ENCODE assay signal across 8 cellular contexts in the genomic region with DNA sequence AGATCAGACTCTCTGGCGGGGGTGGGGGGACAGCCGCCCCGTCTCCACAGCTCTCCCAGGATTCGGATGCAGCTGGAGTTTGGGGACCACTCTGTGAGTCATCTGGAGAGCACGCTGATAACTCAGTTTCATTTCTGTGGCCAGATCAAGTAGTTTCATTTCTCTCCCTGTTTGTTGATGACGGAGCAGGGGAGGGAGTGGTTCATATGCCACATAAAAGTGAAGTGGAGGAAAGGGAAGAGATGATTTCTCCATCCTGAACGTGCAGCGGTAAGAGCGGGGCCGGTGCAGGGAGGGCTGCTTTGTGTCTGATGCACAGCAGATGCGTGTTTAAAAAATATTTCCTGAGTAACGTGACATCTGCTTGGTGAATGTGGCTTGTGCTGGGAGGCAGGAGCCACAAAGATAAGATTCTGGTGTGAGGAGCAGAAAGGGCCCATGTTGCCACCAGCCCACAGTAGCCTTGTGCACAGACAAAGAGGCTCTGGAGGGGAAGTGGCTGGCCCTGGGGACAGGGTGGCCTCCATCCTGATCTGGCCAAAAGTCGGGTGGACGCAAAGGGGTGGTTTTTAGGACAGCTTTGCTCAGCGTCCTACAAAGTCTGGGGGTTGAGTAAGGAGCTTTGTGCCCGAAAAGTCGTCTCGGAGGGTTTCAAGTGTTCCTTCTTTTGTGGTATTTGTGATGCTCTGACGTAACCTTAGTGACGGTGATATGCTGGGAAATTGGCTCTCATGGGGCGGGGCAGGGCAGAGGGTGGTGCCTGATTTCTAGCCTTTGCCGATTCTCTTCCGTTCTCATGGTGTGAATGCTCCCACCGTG. TPM values are rescaled to one million over a fixed set of nuclear protein-coding genes. Genes with fewer than 3 reads are reported as not detected.
DNase-seq lines count a peak whose midpoint lies in the region; ATAC-seq and TF ChIP-seq lines count a peak whose summit lies in the region.

A gene with protein sequence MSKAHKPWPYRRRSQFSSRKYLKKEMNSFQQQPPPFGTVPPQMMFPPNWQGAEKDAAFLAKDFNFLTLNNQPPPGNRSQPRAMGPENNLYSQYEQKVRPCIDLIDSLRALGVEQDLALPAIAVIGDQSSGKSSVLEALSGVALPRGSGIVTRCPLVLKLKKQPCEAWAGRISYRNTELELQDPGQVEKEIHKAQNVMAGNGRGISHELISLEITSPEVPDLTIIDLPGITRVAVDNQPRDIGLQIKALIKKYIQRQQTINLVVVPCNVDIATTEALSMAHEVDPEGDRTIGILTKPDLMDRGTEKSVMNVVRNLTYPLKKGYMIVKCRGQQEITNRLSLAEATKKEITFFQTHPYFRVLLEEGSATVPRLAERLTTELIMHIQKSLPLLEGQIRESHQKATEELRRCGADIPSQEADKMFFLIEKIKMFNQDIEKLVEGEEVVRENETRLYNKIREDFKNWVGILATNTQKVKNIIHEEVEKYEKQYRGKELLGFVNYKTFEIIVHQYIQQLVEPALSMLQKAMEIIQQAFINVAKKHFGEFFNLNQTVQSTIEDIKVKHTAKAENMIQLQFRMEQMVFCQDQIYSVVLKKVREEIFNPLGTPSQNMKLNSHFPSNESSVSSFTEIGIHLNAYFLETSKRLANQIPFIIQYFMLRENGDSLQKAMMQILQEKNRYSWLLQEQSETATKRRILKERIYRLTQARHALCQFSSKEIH (plus strand): TSS at position 242 of the 819 bp plus-strand sequence. CDS start 14,880 bp downstream, outside the sequence.

- peaks cover 36% of the 10 kb centered on the region for H3K36me3 Mint-ChIP-seq in activated CD8-positive, alpha-beta T cell treated with anti-CD3 and anti-CD28 coated beads, Interleukin-2, amount 10 ng/mL, durations not matched to agents 7 days and 5 days (ENCODE audit: low read depth)
- no peaks in the 10 kb centered on the region for H3K36me3 Mint-ChIP-seq in osteocyte (ENCODE audit: unreplicated experiment)

- H3K9me3 ChIP-seq in Loucy (ENCODE audit: insufficient read depth, low read depth, low read length): no peaks in the 10 kb centered on the region
- no peaks in the 10 kb centered on the region for H3K9me3 ChIP-seq in esophagus (ENCODE audit: control insufficient read depth in 2 of 2, insufficient read depth in 1 of 2, low read depth in 1 of 2, low read length in 1 of 2)
- H3K9me3 ChIP-seq in tibial artery: no peaks in the 10 kb centered on the region
- H3K9me3 ChIP-seq in A673 (ENCODE audit: low read depth, low read length, poor library complexity, severe bottlenecking): no peaks in the 10 kb centered on the region

- WGBS in esophagus, 2 donors: 30 to 36% methylated on average over 24 of the region's 24 CpGs

- intact Hi-C loops in tibial artery (cut with DNase I; ENCODE audit: low total_unique reads): no loop called here
- intact Hi-C loops in A673 (cut with micrococcal nuclease; ENCODE audit: unreplicated experiment): no loop called here

- no peaks in the 10 kb centered on the region for H3K9me2 ChIP-seq in Loucy (replicated peaks; ENCODE audit: low read depth, low read length)

- peak within 1 kb of the TSS; percentile 78 to 92 for H3K27ac ChIP-seq in esophagus (ENCODE audit: low read depth in 2 of 2, low read length in 1 of 2)
- H3K27ac ChIP-seq in tibial artery: peak within 1 kb of the TSS; percentile 40 to 51
- no peak within 1 kb of the TSS for H3K27ac ChIP-seq in A673 (ENCODE audit: low read depth, low read length, poor library complexity, severe bottlenecking)

- no peaks in the 10 kb centered on the region for H4K20me1 ChIP-seq in Loucy (ENCODE audit: insufficient read depth, low read length, poor library complexity, severe bottlenecking)

- peaks cover 34% of the 10 kb centered on the region for H3K4me1 ChIP-seq in Loucy (ENCODE audit: insufficient read depth, low read length, poor library complexity, severe bottlenecking)
- H3K4me1 ChIP-seq in esophagus (ENCODE audit: control insufficient read depth in 2 of 2, insufficient read depth in 2 of 2, low read length in 1 of 2): peaks cover 5 to 21% of the 10 kb centered on the region in 2 donors
- peaks cover 0 to 11% (median 0%) of the 10 kb centered on the region in 4 donors for H3K4me1 ChIP-seq in tibial artery
- H3K4me1 ChIP-seq in A673 (ENCODE audit: insufficient read depth, low read length, poor library complexity, severe bottlenecking): no peaks in the 10 kb centered on the region

- no peaks in the 10 kb centered on the region for H3K36me3 ChIP-seq in Loucy (ENCODE audit: insufficient read depth, low read length)
- H3K36me3 ChIP-seq in esophagus (ENCODE audit: control insufficient read depth in 2 of 2, insufficient read depth in 2 of 2, low read length in 1 of 2): no peaks in the 10 kb centered on the region
- H3K36me3 ChIP-seq in tibial artery: no peaks in the 10 kb centered on the region
- no peaks in the 10 kb centered on the region for H3K36me3 ChIP-seq in A673 (ENCODE audit: insufficient read depth, low read length, poor library complexity, severe bottlenecking)

- CTCF ChIA-PET in activated CD8-positive, alpha-beta T cell treated with anti-CD3 and anti-CD28 coated beads, Interleukin-2, amount 10 ng/mL, durations not matched to agents 7 days and 5 days (lab: Charles Lee): interaction anchor here (0.6 to 3.3 kb wide), 6 partner anchors 49 to 78 kb away, joined by 3 to 19 read pairs (median 3); no protein-coding TSS in a partner anchor
- CTCF ChIA-PET in A673 (lab: Charles Lee): no interaction called here

- H2AFZ ChIP-seq in Loucy (ENCODE audit: low read length): peak within 1 kb of the TSS; percentile 85

- peaks cover 18% of the 10 kb centered on the region; the same call in 1 of the 2 replicates for H3K79me2 ChIP-seq in Loucy (ENCODE audit: insufficient read depth, low read length)

- no TSS peak for BruUV-seq in A673 (replicated peaks; lab: Mats Ljungman, UMichigan)

- POLR2A ChIA-PET in activated CD8-positive, alpha-beta T cell treated with anti-CD3 and anti-CD28 coated beads, Interleukin-2, amount 10 ng/mL, durations not matched to agents 7 days and 5 days (lab: Charles Lee): interaction anchor here (0.6 to 8.8 kb wide), 12 partner anchors 9 to 871 kb away, joined by 3 to 178 read pairs (median 4); a partner anchor contains a TSS
- POLR2A ChIA-PET in A673 (lab: Charles Lee; ENCODE audit: low non-redundant PET): no interaction called here

- no peaks in the 10 kb centered on the region for H3K27me3 Mint-ChIP-seq in activated CD8-positive, alpha-beta T cell treated with anti-CD3 and anti-CD28 coated beads, Interleukin-2, amount 10 ng/mL, durations not matched to agents 7 days and 5 days (ENCODE audit: low read depth)
- H3K27me3 Mint-ChIP-seq in osteocyte (ENCODE audit: unreplicated experiment): peaks cover 9% of the 10 kb centered on the region

- peaks cover 76% of the 10 kb centered on the region for H3K4me1 Mint-ChIP-seq in activated CD8-positive, alpha-beta T cell treated with anti-CD3 and anti-CD28 coated beads, Interleukin-2, amount 10 ng/mL, durations not matched to agents 7 days and 5 days (ENCODE audit: low read depth)
- H3K4me1 Mint-ChIP-seq in osteocyte (ENCODE audit: unreplicated experiment): no peaks in the 10 kb centered on the region

- H3K9ac ChIP-seq in Loucy (ENCODE audit: low read depth, low read length, poor library complexity, severe bottlenecking): peak within 1 kb of the TSS; percentile 76

- H3K4me3 ChIP-seq in Loucy (ENCODE audit: low read length, poor library complexity, severe bottlenecking) (peak within 1 kb of the TSS; percentile 83), esophagus (ENCODE audit: low read depth in 1 of 2, low read length in 2 of 2) (peak within 1 kb of the TSS; percentile 21 to 27), tibial artery (peak within 1 kb of the TSS; percentile 35 to 38), A673 (ENCODE audit: low read depth, low read length, poor library complexity, severe bottlenecking) (no peak within 1 kb of the TSS)

- H3K4me2 ChIP-seq in Loucy (ENCODE audit: low read depth, low read length, poor library complexity, severe bottlenecking): peak within 1 kb of the TSS; percentile 83

- DNase-seq in DMS53 (lab: John Stamatoyannopoulos, UW) (peak; percentile 74), osteocyte (ENCODE audit: extremely low spot score, unreplicated experiment) (peak; percentile 71), tibial artery (peak; percentile 71 to 78), A673 (ENCODE audit: low spot score) (no peak)
- peak; percentile 91 for DNase-seq in activated CD8-positive, alpha-beta T cell treated with anti-CD3 and anti-CD28 coated beads, Interleukin-2, amount 10 ng/mL, durations not matched to agents 7 days and 5 days

- ATAC-seq in GM21423 (IDR thresholded peaks at IDR 0.05; ENCODE audit: unreplicated experiment): peak; percentile 55
- ATAC-seq in activated CD8-positive, alpha-beta T cell treated with anti-CD3 and anti-CD28 coated beads, Interleukin-2, amount 10 ng/mL, durations not matched to agents 7 days and 5 days: peak; percentile 84

- TF ChIP-seq CTCF in Loucy (conservative IDR thresholded peaks at IDR 0.05; ENCODE audit: low read length) (no peak), osteocyte (IDR thresholded peaks at IDR 0.05) (no peak), tibial artery (IDR thresholded peaks at IDR 0.05) (no peak), A673 (conservative IDR thresholded peaks at IDR 0.05; ENCODE audit: low read depth, low read length) (no peak)

- peaks cover 19% of the 10 kb centered on the region; the same call in 1 of the 2 replicates for H3F3A ChIP-seq in Loucy (ENCODE audit: low read depth)

- H3K27ac Mint-ChIP-seq in activated CD8-positive, alpha-beta T cell treated with anti-CD3 and anti-CD28 coated beads, Interleukin-2, amount 10 ng/mL, durations not matched to agents 7 days and 5 days: peak within 1 kb of the TSS; percentile 100
- no peak within 1 kb of the TSS for H3K27ac Mint-ChIP-seq in osteocyte (ENCODE audit: unreplicated experiment)

- H3K9me3 Mint-ChIP-seq in activated CD8-positive, alpha-beta T cell treated with anti-CD3 and anti-CD28 coated beads, Interleukin-2, amount 10 ng/mL, durations not matched to agents 7 days and 5 days (ENCODE audit: insufficient read depth): no peaks in the 10 kb centered on the region
- no peaks in the 10 kb centered on the region for H3K9me3 Mint-ChIP-seq in osteocyte (ENCODE audit: unreplicated experiment)

- peak within 1 kb of the TSS; percentile 89 for H3K4me3 Mint-ChIP-seq in activated CD8-positive, alpha-beta T cell treated with anti-CD3 and anti-CD28 coated beads, Interleukin-2, amount 10 ng/mL, durations not matched to agents 7 days and 5 days
- H3K4me3 Mint-ChIP-seq in osteocyte (ENCODE audit: unreplicated experiment): no peak within 1 kb of the TSS

- no peaks in the 10 kb centered on the region for H3K27me3 ChIP-seq in Loucy (ENCODE audit: insufficient read depth, low read length, poor library complexity, severe bottlenecking)
- H3K27me3 ChIP-seq in esophagus (ENCODE audit: control insufficient read depth in 1 of 2, insufficient read depth in 2 of 2, low read length in 2 of 2): no peaks in the 10 kb centered on the region
- no peaks in the 10 kb centered on the region for H3K27me3 ChIP-seq in tibial artery
- peaks cover 5% of the 10 kb centered on the region for H3K27me3 ChIP-seq in A673 (replicated peaks; ENCODE audit: insufficient read depth, low read depth, low read length, poor library complexity)

RNA-seq across cellular contexts. Expression of the gene that starts here (rescaled TPM):
- 10 to 100 TPM; 56.0 to 58.6 TPM for total RNA-seq in activated CD8-positive, alpha-beta T cell treated with anti-CD3 and anti-CD28 coated beads, Interleukin-2, amount 10 ng/mL, durations not matched to agents 7 days and 5 days
- 1 to 10 TPM; 4.2 to 5.7 TPM for polyA plus RNA-seq in esophagus
- not detected in 2 replicates for total RNA-seq in osteocyte
- not detected in 2 replicates for total RNA-seq in A673 (2021)

Comparison
In these comparisons a context has a peak if more than half of its experiments do, and no peak if none do; other contexts are left out.
1. RNA of the gene that starts here (total RNA-seq): 56.0 to 58.6 TPM in activated CD8-positive, alpha-beta T cell treated with anti-CD3 and anti-CD28 coated beads, Interleukin-2, amount 10 ng/mL, durations not matched to agents 7 days and 5 days; not detected in A673 and not detected in osteocyte; every median in the first group is over 10 times any median in the second.
2. Peak in DNase-seq in osteocyte; RNA of the gene not detected or under 1 TPM.